In genomic region chr4:81215219-81215892, GRCh38 we compare ENCODE assay signal across 9 cellular contexts. TPM values are rescaled to one million over a fixed set of nuclear protein-coding genes. Genes with fewer than 3 reads are reported as not detected.
DNase-seq lines count a peak whose midpoint lies in the region; ATAC-seq and TF ChIP-seq lines count a peak whose summit lies in the region.
"Had no signal": no experiment of that assay in that cellular context is flagged by ENCODE, and none has a peak within 500 bp of the region (broad histone marks: within the 10 kb centered on the region; RNA-seq: fewer than 3 reads in every experiment).

A gene with protein sequence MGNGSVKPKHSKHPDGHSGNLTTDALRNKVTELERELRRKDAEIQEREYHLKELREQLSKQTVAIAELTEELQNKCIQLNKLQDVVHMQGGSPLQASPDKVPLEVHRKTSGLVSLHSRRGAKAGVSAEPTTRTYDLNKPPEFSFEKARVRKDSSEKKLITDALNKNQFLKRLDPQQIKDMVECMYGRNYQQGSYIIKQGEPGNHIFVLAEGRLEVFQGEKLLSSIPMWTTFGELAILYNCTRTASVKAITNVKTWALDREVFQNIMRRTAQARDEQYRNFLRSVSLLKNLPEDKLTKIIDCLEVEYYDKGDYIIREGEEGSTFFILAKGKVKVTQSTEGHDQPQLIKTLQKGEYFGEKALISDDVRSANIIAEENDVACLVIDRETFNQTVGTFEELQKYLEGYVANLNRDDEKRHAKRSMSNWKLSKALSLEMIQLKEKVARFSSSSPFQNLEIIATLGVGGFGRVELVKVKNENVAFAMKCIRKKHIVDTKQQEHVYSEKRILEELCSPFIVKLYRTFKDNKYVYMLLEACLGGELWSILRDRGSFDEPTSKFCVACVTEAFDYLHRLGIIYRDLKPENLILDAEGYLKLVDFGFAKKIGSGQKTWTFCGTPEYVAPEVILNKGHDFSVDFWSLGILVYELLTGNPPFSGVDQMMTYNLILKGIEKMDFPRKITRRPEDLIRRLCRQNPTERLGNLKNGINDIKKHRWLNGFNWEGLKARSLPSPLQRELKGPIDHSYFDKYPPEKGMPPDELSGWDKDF (minus strand): TSS chr4:81215222. CDS start chr4:81205047, 10,175 bp downstream.

- H3K9ac ChIP-seq in colonic mucosa (ENCODE audit: low read depth in 2 of 2, low read length in 2 of 2) = no peak within 1 kb of the TSS

- TF ChIP-seq CTCF in heart left ventricle (IDR thresholded peaks at IDR 0.05) (no peak), colonic mucosa (IDR thresholded peaks at IDR 0.05) (no peak)

- peaks cover 0 to 15% (median 0%) of the 10 kb centered on the region in 12 donors for H3K4me1 ChIP-seq in heart left ventricle
- H3K4me1 ChIP-seq in colonic mucosa = no peaks in the 10 kb centered on the region
- peaks cover 0 to 9% of the 10 kb centered on the region in 2 donors for H3K4me1 ChIP-seq in muscle layer of duodenum (ENCODE audit: control insufficient read depth in 1 of 2, insufficient read depth in 2 of 2, low read length in 2 of 2)
- no peaks in the 10 kb centered on the region for H3K4me1 ChIP-seq in aorta (ENCODE audit: control insufficient read depth in 1 of 2, insufficient read depth in 2 of 2, low read length in 2 of 2)

- H3K36me3 ChIP-seq in heart left ventricle (no peaks in the 10 kb centered on the region), colonic mucosa (no peaks in the 10 kb centered on the region), muscle layer of duodenum (ENCODE audit: control insufficient read depth in 1 of 2, insufficient read depth in 2 of 2, low read length in 2 of 2) (no peaks in the 10 kb centered on the region), aorta (ENCODE audit: control insufficient read depth in 1 of 2, insufficient read depth in 2 of 2, low read length in 1 of 2) (no peaks in the 10 kb centered on the region)

- 2 to 3% (median 2%) methylated on average over 29 of the region's 29 CpGs for WGBS in heart left ventricle, 4 donors
- WGBS in aorta, 2 donors = 1 to 2% methylated on average over 28 to 29 of the region's 29 CpGs

- DNase-seq in heart left ventricle (no peak), Right ventricle myocardium inferior (ENCODE audit: missing footprints) (no peak), colonic mucosa (peak; percentile 20), aorta (no peak), COLO668 (lab: John Stamatoyannopoulos, UW; ENCODE audit: unreplicated experiment) (no peak), NCI-H2107 treated with DMSO at 0.1 percent for 48 hours (lab: John Stamatoyannopoulos, UW; ENCODE audit: unreplicated experiment) (no peak)

- ATAC-seq in heart left ventricle (peak in 2 of 4 donors; percentile 20 to 38), Right ventricle myocardium inferior (no peak), aorta (ENCODE audit: low FRiP score) (peak; percentile 15), HG03342 (IDR thresholded peaks at IDR 0.05; ENCODE audit: unreplicated experiment) (no peak)

- TF ChIP-seq POLR2A in heart left ventricle (IDR thresholded peaks at IDR 0.05) = no peak

- H3K27me3 ChIP-seq in heart left ventricle = peaks cover 6 to 54% (median 21%) of the 10 kb centered on the region in 9 donors
- peaks cover 27% of the 10 kb centered on the region for H3K27me3 ChIP-seq in colonic mucosa
- H3K27me3 ChIP-seq in muscle layer of duodenum (ENCODE audit: low read depth, low read length) = peaks cover 7% of the 10 kb centered on the region
- H3K27me3 ChIP-seq in aorta (ENCODE audit: control insufficient read depth in 1 of 2, insufficient read depth in 2 of 2, low read length in 1 of 2) = no peaks in the 10 kb centered on the region

- intact Hi-C loops in heart left ventricle (cut with DNase I) = no loop called here
- intact Hi-C loops in Right ventricle myocardium inferior (cut with DNase I) = no loop called here
- intact Hi-C loops in colonic mucosa (cut with DNase I) = no loop called here
- intact Hi-C loops in aorta (cut with DNase I) = no loop called here

- H3K27ac ChIP-seq in heart left ventricle (no peak within 1 kb of the TSS), colonic mucosa (no peak within 1 kb of the TSS), muscle layer of duodenum (ENCODE audit: low read length) (peak within 1 kb of the TSS; percentile 43), aorta (ENCODE audit: low read depth in 1 of 2, low read length in 2 of 2) (no peak within 1 kb of the TSS)

- peak within 1 kb of the TSS in 11 of 12 donors; percentile 2 to 39 (median 26) for H3K4me3 ChIP-seq in heart left ventricle
- H3K4me3 ChIP-seq in colonic mucosa = peak within 1 kb of the TSS; percentile 34
- H3K4me3 ChIP-seq in muscle layer of duodenum (ENCODE audit: low read depth in 1 of 2, low read length in 2 of 2) = peak within 1 kb of the TSS; percentile 58 to 76
- peak within 1 kb of the TSS; percentile 7 to 54 for H3K4me3 ChIP-seq in aorta (ENCODE audit: low read length in 2 of 2)

- H3K9me3 ChIP-seq in heart left ventricle = peaks cover 0 to 2% (median 0%) of the 10 kb centered on the region in 12 donors
- no peaks in the 10 kb centered on the region for H3K9me3 ChIP-seq in colonic mucosa
- H3K9me3 ChIP-seq in muscle layer of duodenum (ENCODE audit: control insufficient read depth in 1 of 2, low read length in 2 of 2) = no peaks in the 10 kb centered on the region
- no peaks in the 10 kb centered on the region for H3K9me3 ChIP-seq in aorta (ENCODE audit: control insufficient read depth, low read length)

RNA-seq across cellular contexts. Expression of the gene that starts here (rescaled TPM):
- total RNA-seq in heart left ventricle (under 1 TPM in 5 of 9 donors, not detected in 4; 0.07 to 0.75 (median 0.52) TPM), Right ventricle myocardium inferior (0.05 TPM), colonic mucosa (1 to 10 TPM; 1.8 to 2.3 TPM), aorta (under 1 TPM; 0.23 to 0.24 TPM)
- polyA plus RNA-seq in heart left ventricle (under 1 TPM in 1 of 2 donors, not detected in 1; 0.06 TPM), aorta (1 to 10 TPM in 1 of 2 donors, under 1 TPM in 1; 0.13 to 2.5 TPM)
- total RNA-seq: RPMI7951 had no signal
